Comparison of ENCODE assay signal across 12 cellular contexts in genomic region chr15:89111961-89112340, GRCh38. TPM values are rescaled to one million over a fixed set of nuclear protein-coding genes. Genes with fewer than 3 reads are reported as not detected.
DNase-seq lines count a peak whose midpoint lies in the region; ATAC-seq, FAIRE-seq and TF ChIP-seq lines count a peak whose summit lies in the region.
"Had no signal": no experiment of that assay in that cellular context is flagged by ENCODE, and none has a peak within 500 bp of the region (broad histone marks: within the 10 kb centered on the region; RNA-seq: fewer than 3 reads in every experiment).

No MANE protein-coding gene starts in this region.

- no peak for FAIRE-seq in kidney (lab: Jason Lieb, UNC)

- DNase-seq in kidney (no peak), AG20443 (ENCODE audit: low spot score) (no peak), activated T-cell treated with anti-CD3 and anti-CD28 coated beads for 4 hours (no peak)
- DNase-seq: activated naive CD4-positive, alpha-beta T cell treated with Interleukin-2 at 50 U/mL for 16 hours; BE2C; NCI-H1694 treated with DMSO at 0.1 percent for 48 hours; upper lobe of right lung had no signal

- intact Hi-C loops in kidney (cut with DNase I): no loop called here

- TF ChIP-seq CTCF in kidney (IDR thresholded peaks at IDR 0.05; ENCODE audit: borderline replicate concordance, extremely low read depth, insufficient read depth): no peak

- H3K9ac ChIP-seq in kidney (ENCODE audit: low read length in 2 of 2) (no peak overlapping the region), skeletal muscle tissue (ENCODE audit: low read depth in 1 of 3, low read length in 3 of 3) (no peak overlapping the region)

- ATAC-seq in GM19023 (IDR thresholded peaks at IDR 0.05; ENCODE audit: unreplicated experiment): peak; percentile 8
- peak; percentile 15; the same call in 2 of the 3 replicates for ATAC-seq in SK-N-SH treated with all-trans-retinoic acid at 6 μM for 48 hours
- ATAC-seq in GM18517 (IDR thresholded peaks at IDR 0.05; ENCODE audit: unreplicated experiment): no peak
- ATAC-seq in activated CD4-positive, CD25-positive, alpha-beta regulatory T cell treated with anti-CD3 and anti-CD28 coated beads, Interleukin-2, amount 50 U/mL, for 24 hours: no peak

- H3K4me3 ChIP-seq in kidney (ENCODE audit: low read length in 2 of 2): no peak overlapping the region
- no peak overlapping the region for H3K4me3 ChIP-seq in skeletal muscle tissue (ENCODE audit: low read length in 3 of 3)
- H3K4me3 ChIP-seq: upper lobe of right lung had no signal

- peaks cover 0 to 20% of the 10 kb centered on the region in 2 donors for H3K4me1 ChIP-seq in kidney (ENCODE audit: control insufficient read depth in 1 of 2, insufficient read depth in 1 of 2, low read depth in 1 of 2, low read length in 2 of 2)
- peaks cover 26 to 52% (median 49%) of the 10 kb centered on the region in 3 donors for H3K4me1 ChIP-seq in skeletal muscle tissue (ENCODE audit: control insufficient read depth in 3 of 3, insufficient read depth in 3 of 3, low read length in 3 of 3)

- H3K9me3 ChIP-seq in kidney (ENCODE audit: control insufficient read depth in 1 of 2, low read length in 2 of 2) (no peaks in the 10 kb centered on the region), skeletal muscle tissue (ENCODE audit: control insufficient read depth in 3 of 3, low read length in 3 of 3) (no peaks in the 10 kb centered on the region)
- H3K9me3 ChIP-seq: BE2C, upper lobe of right lung had no signal

- H3K27ac ChIP-seq in kidney (ENCODE audit: low read depth in 2 of 2, low read length in 2 of 2): peak overlapping the region; percentile 35 to 60
- H3K27ac ChIP-seq in skeletal muscle tissue (ENCODE audit: low read depth, low read length): peak overlapping the region; percentile 61
- H3K27ac ChIP-seq: upper lobe of right lung had no signal

- H3K36me3 ChIP-seq in kidney (ENCODE audit: control insufficient read depth in 1 of 2, insufficient read depth in 2 of 2, low read length in 2 of 2) (peaks cover 0 to 4% of the 10 kb centered on the region in 2 donors), skeletal muscle tissue (ENCODE audit: control insufficient read depth in 3 of 3, insufficient read depth in 3 of 3, low read length in 3 of 3) (peaks cover 0 to 8% (median 0%) of the 10 kb centered on the region in 3 donors)

- H3K27me3 ChIP-seq in skeletal muscle tissue (ENCODE audit: control insufficient read depth in 3 of 3, insufficient read depth in 3 of 3, low read length in 3 of 3): no peaks in the 10 kb centered on the region
- H3K27me3 ChIP-seq: BE2C, upper lobe of right lung had no signal

TF ChIP-seq in SK-N-SH treated with all-trans-retinoic acid at 6 μM for 48 hours, 23 proteins besides CTCF, POLR2A, EP300 and RAD21:
- no peak for TF ChIP-seq GLIS3 (CRISPR knock-in tag; IDR thresholded peaks at IDR 0.05)
- TF ChIP-seq ISL1 (CRISPR knock-in tag; IDR thresholded peaks at IDR 0.05): no peak
- no peak for TF ChIP-seq ZFP3 (CRISPR knock-in tag; IDR thresholded peaks at IDR 0.05)
- no peak for TF ChIP-seq RARB (CRISPR knock-in tag; IDR thresholded peaks at IDR 0.05)
- TF ChIP-seq OSR1 (CRISPR knock-in tag; IDR thresholded peaks at IDR 0.05): no peak
- TF ChIP-seq ZNF8 (CRISPR knock-in tag; IDR thresholded peaks at IDR 0.05): no peak
- TF ChIP-seq CSRNP3 (CRISPR knock-in tag; IDR thresholded peaks at IDR 0.05): no peak
- no peak for TF ChIP-seq ZNF565 (CRISPR knock-in tag; conservative IDR thresholded peaks at IDR 0.05; ENCODE audit: low read depth)
- TF ChIP-seq CSDC2 (CRISPR knock-in tag; IDR thresholded peaks at IDR 0.05): no peak
- no peak for TF ChIP-seq ZC3H10 (CRISPR knock-in tag; IDR thresholded peaks at IDR 0.05)
- no peak for TF ChIP-seq TOX (CRISPR knock-in tag; IDR thresholded peaks at IDR 0.05; ENCODE audit: borderline replicate concordance)
- no peak for TF ChIP-seq TCF4 (CRISPR knock-in tag; IDR thresholded peaks at IDR 0.05; ENCODE audit: borderline replicate concordance)
- TF ChIP-seq PATZ1 (CRISPR knock-in tag; IDR thresholded peaks at IDR 0.05; ENCODE audit: borderline replicate concordance): no peak
- TF ChIP-seq ARNTL (CRISPR knock-in tag; IDR thresholded peaks at IDR 0.05; ENCODE audit: borderline replicate concordance, low read depth): no peak
- no peak for TF ChIP-seq POU6F1 (CRISPR knock-in tag; IDR thresholded peaks at IDR 0.05; ENCODE audit: borderline replicate concordance, low read depth)
- no peak for TF ChIP-seq SNAI2 (CRISPR knock-in tag; IDR thresholded peaks at IDR 0.05)
- no peak for TF ChIP-seq TSHZ2 (CRISPR knock-in tag; IDR thresholded peaks at IDR 0.05)

RNA-seq across cellular contexts. Expression of gene ABHD2, which starts 23.7 kb away (rescaled TPM):
- 123 TPM for total RNA-seq in kidney
- 13.3 TPM for polyA plus RNA-seq in kidney (ENCODE audit: insufficient read depth, low read depth, low replicate concordance)
- total RNA-seq in skeletal muscle tissue: 23.0 TPM

Comparison
In these comparisons a context has a peak if more than half of its experiments do, and no peak if none do; other contexts are left out.
1. ATAC-seq: peak in GM19023 (single experiment) and SK-N-SH treated with all-trans-retinoic acid at 6 μM for 48 hours (single experiment); none in GM18517 (single experiment) and activated CD4-positive, CD25-positive, alpha-beta regulatory T cell treated with anti-CD3 and anti-CD28 coated beads, Interleukin-2, amount 50 U/mL, for 24 hours (0 of 2).